24 cellular contexts compared by ENCODE assay signal in genomic region chr12:50317198-50317597, GRCh38. TPM values are rescaled to one million over a fixed set of nuclear protein-coding genes. Genes with fewer than 3 reads are reported as not detected.
DNase-seq lines count a peak whose midpoint lies in the region; ATAC-seq and TF ChIP-seq lines count a peak whose summit lies in the region.
"Had no signal": no experiment of that assay in that cellular context is flagged by ENCODE, and none has a peak within 500 bp of the region (broad histone marks: within the 10 kb centered on the region; RNA-seq: fewer than 3 reads in every experiment).

No MANE protein-coding gene starts in this region.

- no peaks in the 10 kb centered on the region for H3K36me3 Mint-ChIP-seq in activated CD8-positive, alpha-beta memory T cell treated with anti-CD3 and anti-CD28 coated beads, Interleukin-2, amount 10 ng/mL, durations not matched to agents 7 days and 5 days
- H3K36me3 Mint-ChIP-seq: stimulated activated effector memory CD8-positive, alpha-beta T cell treated with anti-CD3 and anti-CD28 coated beads, Interleukin-12 subunit alpha, Interleukin-12 subunit beta, amount 100 ng/mL, for 72 hours; WTC11 had no signal

- DNase-seq in SK-MEL-5 (ENCODE audit: low read depth, low spot score) = peak; percentile 27
- DNase-seq in fibroblast of gingiva (ENCODE audit: low read depth) = peak; percentile 20
- peak; percentile 61 for DNase-seq in renal cortical epithelial cell (ENCODE audit: low read depth)
- no peak for DNase-seq in activated CD8-positive, alpha-beta memory T cell treated with anti-CD3 and anti-CD28 coated beads, Interleukin-2, amount 10 ng/mL, durations not matched to agents 7 days and 5 days
- DNase-seq in T-helper 1 cell = no peak
- DNase-seq in Right ventricle myocardium inferior (ENCODE audit: missing footprints) = no peak
- DNase-seq: AML-193, cortex of kidney, DMS79, hippocampal formation, lower lobe of right lung, mucosa of descending colon, NCI-H1105, NCI-H2029, NCI-H345, nephron progenitor cell, sigmoid colon, SJCRH30 had no signal

- no peaks in the 10 kb centered on the region for H3K9me3 Mint-ChIP-seq in activated CD8-positive, alpha-beta memory T cell treated with anti-CD3 and anti-CD28 coated beads, Interleukin-2, amount 10 ng/mL, durations not matched to agents 7 days and 5 days (ENCODE audit: low read depth)
- H3K9me3 Mint-ChIP-seq: nephron progenitor cell; stimulated activated effector memory CD8-positive, alpha-beta T cell treated with anti-CD3 and anti-CD28 coated beads, Interleukin-12 subunit alpha, Interleukin-12 subunit beta, amount 100 ng/mL, for 72 hours; T-helper 2 cell treated with Interferon-gamma antibody and Interleukin-4, amounts not matched to agents 5 μg/mL and 100 μg/mL, for 36 hours; WTC11 had no signal

- no peak overlapping the region for H3K4me3 Mint-ChIP-seq in activated CD8-positive, alpha-beta memory T cell treated with anti-CD3 and anti-CD28 coated beads, Interleukin-2, amount 10 ng/mL, durations not matched to agents 7 days and 5 days
- H3K4me3 Mint-ChIP-seq: nephron progenitor cell; stimulated activated effector memory CD8-positive, alpha-beta T cell treated with anti-CD3 and anti-CD28 coated beads, Interleukin-12 subunit alpha, Interleukin-12 subunit beta, amount 100 ng/mL, for 72 hours; T-helper 2 cell treated with Interferon-gamma antibody and Interleukin-4, amounts not matched to agents 5 μg/mL and 100 μg/mL, for 36 hours; WTC11 had no signal

- H3K9me3 ChIP-seq in HEK293 (ENCODE audit: control insufficient read depth, insufficient read depth, low read depth, low read length) = no peaks in the 10 kb centered on the region
- H3K9me3 ChIP-seq: breast epithelium, lower lobe of right lung, mucosa of descending colon, sigmoid colon, SJCRH30, suprapubic skin had no signal

- H3K36me3 ChIP-seq in HEK293 (ENCODE audit: control insufficient read depth in 2 of 2, insufficient read depth in 1 of 2, low read length in 2 of 2) = no peaks in the 10 kb centered on the region; a peak in 1 of 3 replicates
- H3K36me3 ChIP-seq: breast epithelium, lower lobe of right lung, sigmoid colon, SJCRH30, suprapubic skin had no signal

- no peak overlapping the region for H3K27ac Mint-ChIP-seq in activated CD8-positive, alpha-beta memory T cell treated with anti-CD3 and anti-CD28 coated beads, Interleukin-2, amount 10 ng/mL, durations not matched to agents 7 days and 5 days
- H3K27ac Mint-ChIP-seq: nephron progenitor cell; stimulated activated effector memory CD8-positive, alpha-beta T cell treated with anti-CD3 and anti-CD28 coated beads, Interleukin-12 subunit alpha, Interleukin-12 subunit beta, amount 100 ng/mL, for 72 hours; T-helper 2 cell treated with Interferon-gamma antibody and Interleukin-4, amounts not matched to agents 5 μg/mL and 100 μg/mL, for 36 hours; WTC11 had no signal

- POLR2A ChIA-PET in HEK293 (lab: Yijun Ruan, JAX) = interaction anchor here (0.7 kb wide), 1 partner anchor 251 kb away, joined by 4 read pairs; no protein-coding TSS in a partner anchor

- peaks cover 5% of the 10 kb centered on the region for H3K4me1 Mint-ChIP-seq in activated CD8-positive, alpha-beta memory T cell treated with anti-CD3 and anti-CD28 coated beads, Interleukin-2, amount 10 ng/mL, durations not matched to agents 7 days and 5 days
- H3K4me1 Mint-ChIP-seq: nephron progenitor cell; stimulated activated effector memory CD8-positive, alpha-beta T cell treated with anti-CD3 and anti-CD28 coated beads, Interleukin-12 subunit alpha, Interleukin-12 subunit beta, amount 100 ng/mL, for 72 hours; WTC11 had no signal

- CTCF ChIA-PET in HEK293 (lab: Yijun Ruan, JAX) = interaction anchor here (0.6 to 1.1 kb wide), 4 partner anchors 177 to 401 kb away, joined by 3 to 4 read pairs (median 3); partner anchors contain the start of gene COX14
- CTCF ChIA-PET in activated CD8-positive, alpha-beta memory T cell treated with anti-CD3 and anti-CD28 coated beads, Interleukin-2, amount 10 ng/mL, durations not matched to agents 7 days and 5 days (lab: Charles Lee) = interaction anchor here (0.7 to 1.7 kb wide), 4 partner anchors 11 to 470 kb away, joined by 3 to 4 read pairs (median 3); no protein-coding TSS in a partner anchor

- in situ Hi-C loops in SK-MEL-5 (cut with HindIII; ENCODE audit: low pct_unique_long_range_greater_than_20kb, low sequenced_read_pairs) = no loop called here

- no peaks in the 10 kb centered on the region for H3K27me3 Mint-ChIP-seq in activated CD8-positive, alpha-beta memory T cell treated with anti-CD3 and anti-CD28 coated beads, Interleukin-2, amount 10 ng/mL, durations not matched to agents 7 days and 5 days

- intact Hi-C loops in Right ventricle myocardium inferior (cut with DNase I) = loop anchor here (10.0 kb wide), 2 partner anchors 102 to 132 kb away; no protein-coding TSS in a partner anchor

- ATAC-seq in activated CD8-positive, alpha-beta memory T cell treated with anti-CD3 and anti-CD28 coated beads, Interleukin-2, amount 10 ng/mL, durations not matched to agents 7 days and 5 days = no peak
- ATAC-seq in Right ventricle myocardium inferior = no peak
- ATAC-seq: lower lobe of right lung; mucosa of descending colon; stimulated activated effector memory CD8-positive, alpha-beta T cell treated with anti-CD3 and anti-CD28 coated beads, Interleukin-12 subunit alpha, Interleukin-12 subunit beta, amount 100 ng/mL, for 72 hours; WTC11 had no signal

- TF ChIP-seq CTCF in HEK293 (tag by site-specific recombination; IDR thresholded peaks at IDR 0.05) = no peak

- H3K4me3 ChIP-seq in HEK293 (ENCODE audit: low read depth, low read length) = no peak overlapping the region
- H3K4me3 ChIP-seq: breast epithelium, lower lobe of right lung, mucosa of descending colon, sigmoid colon, SJCRH30, suprapubic skin had no signal

- no peaks in the 10 kb centered on the region for H3K4me1 ChIP-seq in HEK293 (ENCODE audit: control insufficient read depth, insufficient read depth, low read length)
- H3K4me1 ChIP-seq: breast epithelium, sigmoid colon had no signal

- H3K27ac ChIP-seq in HEK293 (ENCODE audit: extremely low read depth, low read depth, low read length) = no peak overlapping the region
- H3K27ac ChIP-seq: breast epithelium, lower lobe of right lung, sigmoid colon, SJCRH30, suprapubic skin had no signal

TF ChIP-seq in HEK293, 187 proteins besides CTCF, POLR2A, EP300 and RAD21:
- TF ChIP-seq ZNF658 (tag by site-specific recombination; IDR thresholded peaks at IDR 0.05) (no peak), ZNF791 (tag by site-specific recombination; IDR thresholded peaks at IDR 0.05) (no peak), ATF2 (tag by site-specific recombination; IDR thresholded peaks at IDR 0.05; ENCODE audit: low read depth) (no peak), ZNF670 (tag by site-specific recombination; IDR thresholded peaks at IDR 0.05; ENCODE audit: low read depth) (no peak), KLF9 (tag by site-specific recombination; IDR thresholded peaks at IDR 0.05; ENCODE audit: low read depth) (no peak), ZNF654 (tag by site-specific recombination; IDR thresholded peaks at IDR 0.05; ENCODE audit: low read depth) (peak; percentile 35), KLF16 (tag by site-specific recombination; IDR thresholded peaks at IDR 0.05) (no peak), ZNF514 (tag by site-specific recombination; IDR thresholded peaks at IDR 0.05) (no peak)
- TF ChIP-seq, protein P1, sequence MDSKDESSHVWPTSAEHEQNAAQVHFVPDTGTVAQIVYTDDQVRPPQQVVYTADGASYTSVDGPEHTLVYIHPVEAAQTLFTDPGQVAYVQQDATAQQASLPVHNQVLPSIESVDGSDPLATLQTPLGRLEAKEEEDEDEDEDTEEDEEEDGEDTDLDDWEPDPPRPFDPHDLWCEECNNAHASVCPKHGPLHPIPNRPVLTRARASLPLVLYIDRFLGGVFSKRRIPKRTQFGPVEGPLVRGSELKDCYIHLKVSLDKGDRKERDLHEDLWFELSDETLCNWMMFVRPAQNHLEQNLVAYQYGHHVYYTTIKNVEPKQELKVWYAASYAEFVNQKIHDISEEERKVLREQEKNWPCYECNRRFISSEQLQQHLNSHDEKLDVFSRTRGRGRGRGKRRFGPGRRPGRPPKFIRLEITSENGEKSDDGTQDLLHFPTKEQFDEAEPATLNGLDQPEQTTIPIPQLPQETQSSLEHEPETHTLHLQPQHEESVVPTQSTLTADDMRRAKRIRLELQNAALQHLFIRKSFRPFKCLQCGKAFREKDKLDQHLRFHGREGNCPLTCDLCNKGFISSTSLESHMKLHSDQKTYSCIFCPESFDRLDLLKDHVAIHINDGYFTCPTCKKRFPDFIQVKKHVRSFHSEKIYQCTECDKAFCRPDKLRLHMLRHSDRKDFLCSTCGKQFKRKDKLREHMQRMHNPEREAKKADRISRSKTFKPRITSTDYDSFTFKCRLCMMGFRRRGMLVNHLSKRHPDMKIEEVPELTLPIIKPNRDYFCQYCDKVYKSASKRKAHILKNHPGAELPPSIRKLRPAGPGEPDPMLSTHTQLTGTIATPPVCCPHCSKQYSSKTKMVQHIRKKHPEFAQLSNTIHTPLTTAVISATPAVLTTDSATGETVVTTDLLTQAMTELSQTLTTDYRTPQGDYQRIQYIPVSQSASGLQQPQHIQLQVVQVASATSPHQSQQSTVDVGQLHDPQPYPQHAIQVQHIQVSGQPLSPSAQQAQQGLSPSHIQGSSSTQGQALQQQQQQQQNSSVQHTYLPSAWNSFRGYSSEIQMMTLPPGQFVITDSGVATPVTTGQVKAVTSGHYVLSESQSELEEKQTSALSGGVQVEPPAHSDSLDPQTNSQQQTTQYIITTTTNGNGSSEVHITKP (tag by site-specific recombination; IDR thresholded peaks at IDR 0.05) = no peak

RNA-seq across cellular contexts. Expression of gene LIMA1, which starts 33.9 kb away (rescaled TPM):
- 48.5 and 53.5 TPM in 2 replicates for total RNA-seq in SK-MEL-5 (2014; rRNA removed; shearing (Covaris generic))
- 33.8 and 46.0 TPM in 2 replicates for polyA plus RNA-seq in SK-MEL-5 (2015; cell fraction: cytosol; rRNA removed)
- 26.3 and 36.6 TPM in 2 replicates for polyA plus RNA-seq in SK-MEL-5 (2015; cell fraction: nucleus; rRNA removed)
- total RNA-seq in renal cortical epithelial cell (49.3 and 58.7 TPM in 2 replicates), Right ventricle myocardium inferior (16.7 TPM)
- 10 to 100 TPM; 36.4 to 64.2 TPM for total RNA-seq in activated CD8-positive, alpha-beta memory T cell treated with anti-CD3 and anti-CD28 coated beads, Interleukin-2, amount 10 ng/mL, durations not matched to agents 7 days and 5 days

Comparison
In these comparisons a context has a peak if more than half of its experiments do, and no peak if none do; other contexts are left out.
1. DNase-seq: peak in SK-MEL-5 (single experiment), fibroblast of gingiva (single experiment) and renal cortical epithelial cell (single experiment); none in activated CD8-positive, alpha-beta memory T cell treated with anti-CD3 and anti-CD28 coated beads, Interleukin-2, amount 10 ng/mL, durations not matched to agents 7 days and 5 days (single experiment), T-helper 1 cell (0 of 5) and Right ventricle myocardium inferior (single experiment).